In genomic region chr18:6106116-6106645, GRCh38 we compare ENCODE assay signal across 27 cellular contexts.
"Had no signal": no experiment of that assay in that cellular context is flagged by ENCODE, and none has a peak within 500 bp of the region (broad histone marks: within the 10 kb centered on the region; RNA-seq: fewer than 3 reads in every experiment).

No MANE protein-coding gene starts in this region.

- H3K27ac Mint-ChIP-seq: activated CD4-positive, alpha-beta T cell treated with anti-CD3 and anti-CD28 coated beads, Interleukin-2, amount 10 ng/mL, durations not matched to agents 24 days and 14 days; activated CD8-positive, alpha-beta T cell treated with anti-CD3 and anti-CD28 coated beads for 36 hours; activated naive CD8-positive, alpha-beta T cell treated with anti-CD3 and anti-CD28 coated beads for 36 hours; activated T-cell treated with anti-CD3 and anti-CD28 coated beads, Interleukin-2, amount 50 U/mL, for 72 hours; activated T-helper 17 cell treated with anti-CD3 and anti-CD28 coated beads, Interleukin-2, amount 50 U/mL, for 72 hours; IgD-negative memory B cell had no signal

- DNase-seq: activated CD4-positive, alpha-beta T cell treated with anti-CD3 and anti-CD28 coated beads, Interleukin-2, amount 10 ng/mL, durations not matched to agents 24 days and 14 days; activated CD4-positive, alpha-beta T cell treated with anti-CD3 and anti-CD28 coated beads, Interleukin-2, amount 50 U/mL, for 4 hours; activated CD8-positive, alpha-beta T cell treated with anti-CD3 and anti-CD28 coated beads for 36 hours; activated effector memory CD4-positive, alpha-beta T cell treated with anti-CD3 and anti-CD28 coated beads, Interleukin-2, amount 50 U/mL, for 16 hours; activated naive CD4-positive, alpha-beta T cell; activated naive CD4-positive, alpha-beta T cell treated with anti-CD3 and anti-CD28 coated beads, Interleukin-2, amount 50 U/mL, for 16 hours; activated naive CD8-positive, alpha-beta T cell treated with anti-CD3 and anti-CD28 coated beads for 36 hours; activated T-cell treated with anti-CD3 and anti-CD28 coated beads, Interleukin-2, amount 50 U/mL, for 1 hour; activated T-cell treated with anti-CD3 and anti-CD28 coated beads, Interleukin-2, amount 50 U/mL, for 72 hours; amygdala; brain microvascular endothelial cell; central memory CD4-positive, alpha-beta T cell; Karpas-422; KBM-7; NCI-H1105; NCI-H1417 treated with DMSO at 0.1 percent for 48 hours; NCI-H1694 treated with DMSO at 0.1 percent for 48 hours; NCI-H2029; NCI-H345; NCI-H524 treated with DMSO at 0.1 percent for 48 hours; NCI-H748 treated with DMSO at 0.1 percent for 48 hours; NK-92 treated with Interleukin-12 subunit alpha and Interleukin-12 subunit beta, amount 100 ng/mL, for 24 hours; PC-3; SIG-M5 had no signal

- H3K27ac ChIP-seq: brain microvascular endothelial cell, RWPE1 had no signal

- H3K27me3 Mint-ChIP-seq: activated CD4-positive, alpha-beta T cell treated with anti-CD3 and anti-CD28 coated beads, Interleukin-2, amount 10 ng/mL, durations not matched to agents 24 days and 14 days; activated T-helper 17 cell treated with anti-CD3 and anti-CD28 coated beads, Interleukin-2, amount 50 U/mL, for 72 hours; IgD-negative memory B cell had no signal

- H3K36me3 Mint-ChIP-seq: activated naive CD8-positive, alpha-beta T cell treated with anti-CD3 and anti-CD28 coated beads for 36 hours; IgD-negative memory B cell had no signal

- H3K4me1 Mint-ChIP-seq: activated CD4-positive, alpha-beta T cell treated with anti-CD3 and anti-CD28 coated beads, Interleukin-2, amount 10 ng/mL, durations not matched to agents 24 days and 14 days; activated naive CD8-positive, alpha-beta T cell treated with anti-CD3 and anti-CD28 coated beads for 36 hours; activated T-helper 17 cell treated with anti-CD3 and anti-CD28 coated beads, Interleukin-2, amount 50 U/mL, for 72 hours; IgD-negative memory B cell had no signal

- H3K27me3 ChIP-seq: brain microvascular endothelial cell had no signal

- H3K4me3 Mint-ChIP-seq: activated CD4-positive, alpha-beta T cell treated with anti-CD3 and anti-CD28 coated beads, Interleukin-2, amount 10 ng/mL, durations not matched to agents 24 days and 14 days; activated CD8-positive, alpha-beta T cell treated with anti-CD3 and anti-CD28 coated beads for 36 hours; activated naive CD8-positive, alpha-beta T cell treated with anti-CD3 and anti-CD28 coated beads for 36 hours; activated T-cell treated with anti-CD3 and anti-CD28 coated beads, Interleukin-2, amount 50 U/mL, for 72 hours; activated T-helper 17 cell treated with anti-CD3 and anti-CD28 coated beads, Interleukin-2, amount 50 U/mL, for 72 hours; IgD-negative memory B cell had no signal

- H3K9me3 Mint-ChIP-seq: activated CD4-positive, alpha-beta T cell treated with anti-CD3 and anti-CD28 coated beads, Interleukin-2, amount 10 ng/mL, durations not matched to agents 24 days and 14 days; activated CD8-positive, alpha-beta T cell treated with anti-CD3 and anti-CD28 coated beads for 36 hours; activated naive CD8-positive, alpha-beta T cell treated with anti-CD3 and anti-CD28 coated beads for 36 hours; IgD-negative memory B cell had no signal

- H3K36me3 ChIP-seq: brain microvascular endothelial cell had no signal
